23 cellular contexts compared by ENCODE assay signal in genomic region chrY:12360496-12360895, GRCh38.
DNase-seq lines count a peak whose midpoint lies in the region; ATAC-seq, FAIRE-seq and TF ChIP-seq lines count a peak whose summit lies in the region.
"Had no signal": no experiment of that assay in that cellular context is flagged by ENCODE, and none has a peak within 500 bp of the region (broad histone marks: within the 10 kb centered on the region; RNA-seq: fewer than 3 reads in every experiment).

No MANE protein-coding gene starts in this region.

- ATAC-seq in HG02571 (IDR thresholded peaks at IDR 0.05; ENCODE audit: unreplicated experiment), result no peak
- ATAC-seq: GM12878 had no signal

- H3K27me3 ChIP-seq in small intestine (ENCODE audit: control insufficient read depth in 2 of 2, insufficient read depth in 2 of 2, low read length in 2 of 2), result no peaks in the 10 kb centered on the region
- H3K27me3 ChIP-seq: BE2C; BLaER1 treated with 17β-estradiol and CSF1 and Interleukin-3, amounts not matched to agents 10 nM and 100 nM had no signal

- WGBS in small intestine, 3 donors, result 26 to 59% methylated on average over 9 of the region's 9 CpGs; no CpG with 5 or more reads in 1 of the 3 donors

- peak; percentile 0 for DNase-seq in left kidney (ENCODE audit: low read depth, low spot score)
- peak; percentile 20 for DNase-seq in small intestine
- DNase-seq in GM13977 (ENCODE audit: low spot score), result no peak
- no peak for DNase-seq in kidney tubule cell (ENCODE audit: low spot score)
- DNase-seq: 8988T; ACHN; AML-193; BE2C; CD4-positive, alpha-beta T cell; CD8-positive, alpha-beta memory T cell; DMS 273 treated with DMSO at 0.1 percent for 48 hours; DMS79; EL; GDM1; H9 had no signal

- TF ChIP-seq CTCF in 22Rv1 (IDR thresholded peaks at IDR 0.05) (no peak), GM13977 (IDR thresholded peaks at IDR 0.05; ENCODE audit: extremely low read depth, insufficient read depth, missing control alignments) (no peak)

- no peaks in the 10 kb centered on the region for H3K4me1 ChIP-seq in small intestine (ENCODE audit: control insufficient read depth in 2 of 2, insufficient read depth in 1 of 2, low read depth in 1 of 2, low read length in 1 of 2)
- H3K4me1 ChIP-seq: A549; BE2C; BLaER1 treated with 17β-estradiol and CSF1 and Interleukin-3, amounts not matched to agents 10 nM and 100 nM had no signal

- H3K27ac ChIP-seq in 22Rv1 (0 out of 2 replicates have a peak overlapping the region, but pooled peaks have one; percentile 17), small intestine (ENCODE audit: low read depth in 1 of 2, low read length in 1 of 2) (no peak overlapping the region)
- H3K27ac ChIP-seq: A549; BLaER1 treated with 17β-estradiol and CSF1 and Interleukin-3, amounts not matched to agents 10 nM and 100 nM had no signal

- H3K9me3 ChIP-seq in small intestine (ENCODE audit: control insufficient read depth, low read depth), result no peaks in the 10 kb centered on the region
- H3K9me3 ChIP-seq: A549; BE2C; BLaER1 treated with 17β-estradiol and CSF1 and Interleukin-3, amounts not matched to agents 10 nM and 100 nM had no signal

- no peak for FAIRE-seq in small intestine (lab: Jason Lieb, UNC)
- FAIRE-seq: A549, D721Med, GM12878, GM18507 had no signal

- no peaks in the 10 kb centered on the region for H3K36me3 ChIP-seq in small intestine (ENCODE audit: control insufficient read depth in 2 of 2, insufficient read depth in 2 of 2, low read length in 2 of 2)
- H3K36me3 ChIP-seq: BE2C; BLaER1 treated with 17β-estradiol and CSF1 and Interleukin-3, amounts not matched to agents 10 nM and 100 nM had no signal

- in situ Hi-C loops in GM13977 (cut with MboI; ENCODE audit: low pct_unique_long_range_greater_than_20kb, low sequenced_read_pairs, unreplicated experiment), result no loop called here

- H3K4me3 ChIP-seq in small intestine (ENCODE audit: low read depth in 1 of 2, low read length in 2 of 2), result no peak overlapping the region
- H3K4me3 ChIP-seq: A549; BLaER1 treated with 17β-estradiol and CSF1 and Interleukin-3, amounts not matched to agents 10 nM and 100 nM; GM12878; GM23338 had no signal

Comparison
In these comparisons a context has a peak if more than half of its experiments do, and no peak if none do; other contexts are left out.
1. DNase-seq: peak in left kidney (single experiment) and small intestine (single experiment); none in GM13977 (single experiment) and kidney tubule cell (single experiment).